14 cellular contexts compared by ENCODE assay signal in genomic region chr10:8044331-8044907, GRCh38. TPM values are rescaled to one million over a fixed set of nuclear protein-coding genes. Genes with fewer than 3 reads are reported as not detected.
DNase-seq lines count a peak whose midpoint lies in the region; ATAC-seq and TF ChIP-seq lines count a peak whose summit lies in the region.
"Had no signal": no experiment of that assay in that cellular context is flagged by ENCODE, and none has a peak within 500 bp of the region (broad histone marks: within the 10 kb centered on the region; RNA-seq: fewer than 3 reads in every experiment).

No MANE protein-coding gene starts in this region.

- peaks cover 100% of the 10 kb centered on the region for H3K27me3 ChIP-seq in HUES64 (ENCODE audit: insufficient read depth, low read length)
- peaks cover 72% of the 10 kb centered on the region for H3K27me3 ChIP-seq in rectal smooth muscle tissue (ENCODE audit: control insufficient read depth, insufficient read depth, low read length)

- H3K27ac ChIP-seq in HUES64 (ENCODE audit: low read depth, low read length) (no peak overlapping the region), rectal smooth muscle tissue (ENCODE audit: low read depth, low read length) (no peak overlapping the region)
- H3K27ac ChIP-seq: A549 had no signal

- H3K36me3 Mint-ChIP-seq in T-helper 1 cell treated with Interleukin-12 subunit alpha and Interleukin-12 subunit beta and Interleukin-4 antibody, amounts not matched to agents 30 μg/mL and 1 μg/mL, for 36 hours (ENCODE audit: low read depth): peaks cover 7% of the 10 kb centered on the region
- H3K36me3 Mint-ChIP-seq in endothelial cell (ENCODE audit: low read depth, unreplicated experiment): no peaks in the 10 kb centered on the region

- TF ChIP-seq CTCF in endothelial cell (IDR thresholded peaks at IDR 0.05; ENCODE audit: unreplicated experiment): no peak

- H3K4me1 ChIP-seq in HUES64 (ENCODE audit: insufficient read depth, low read length) (peaks cover 53% of the 10 kb centered on the region), rectal smooth muscle tissue (ENCODE audit: control insufficient read depth, insufficient read depth, low read length) (no peaks in the 10 kb centered on the region)

- H3K36me3 ChIP-seq in HUES64 (ENCODE audit: insufficient read depth, low read length) (no peaks in the 10 kb centered on the region), rectal smooth muscle tissue (ENCODE audit: control insufficient read depth, insufficient read depth, low read length) (no peaks in the 10 kb centered on the region)

- H3K4me3 ChIP-seq in HUES64 (ENCODE audit: low read length) (peak overlapping the region; percentile 52), rectal smooth muscle tissue (ENCODE audit: low read length) (peak overlapping the region; percentile 0)
- H3K4me3 ChIP-seq: A549 had no signal

- DNase-seq in T-helper 1 cell: no peak
- no peak for DNase-seq in endothelial cell (ENCODE audit: low spot score)
- DNase-seq in NOMO-1 (lab: John Stamatoyannopoulos, UW; ENCODE audit: unreplicated experiment in 2 of 2): no peak
- no peak for DNase-seq in stimulated activated CD4-positive, alpha-beta T cell treated with anti-CD3 and anti-CD28 coated beads, Interleukin-12 subunit alpha, Interleukin-12 subunit beta, amount 100 ng/mL, for 4 hours
- DNase-seq: activated T-cell treated with anti-CD3 and anti-CD28 coated beads, Interleukin-2, amount 50 U/mL, for 4 hours; left ventricle myocardium superior; NCI-H187; T-helper 9 cell had no signal

- no peaks in the 10 kb centered on the region for H3K9me3 Mint-ChIP-seq in T-helper 1 cell treated with Interleukin-12 subunit alpha and Interleukin-12 subunit beta and Interleukin-4 antibody, amounts not matched to agents 30 μg/mL and 1 μg/mL, for 36 hours
- no peaks in the 10 kb centered on the region for H3K9me3 Mint-ChIP-seq in endothelial cell (ENCODE audit: unreplicated experiment)

- H3K4me1 Mint-ChIP-seq in T-helper 1 cell treated with Interleukin-12 subunit alpha and Interleukin-12 subunit beta and Interleukin-4 antibody, amounts not matched to agents 30 μg/mL and 1 μg/mL, for 36 hours (ENCODE audit: low read depth): peaks cover 49% of the 10 kb centered on the region
- peaks cover 69% of the 10 kb centered on the region for H3K4me1 Mint-ChIP-seq in endothelial cell (ENCODE audit: unreplicated experiment)

- H3K9ac ChIP-seq in HUES64 (ENCODE audit: low read depth, low read length) (no peak overlapping the region), rectal smooth muscle tissue (ENCODE audit: low read length) (no peak overlapping the region)

- H3K27me3 Mint-ChIP-seq in T-helper 1 cell treated with Interleukin-12 subunit alpha and Interleukin-12 subunit beta and Interleukin-4 antibody, amounts not matched to agents 30 μg/mL and 1 μg/mL, for 36 hours (ENCODE audit: low read depth): peaks cover 99% of the 10 kb centered on the region
- peaks cover 47% of the 10 kb centered on the region for H3K27me3 Mint-ChIP-seq in endothelial cell (ENCODE audit: unreplicated experiment)

- no peak for ATAC-seq in HG02623 (IDR thresholded peaks at IDR 0.05; ENCODE audit: unreplicated experiment)
- ATAC-seq: A549, left ventricle myocardium superior had no signal

- peak overlapping the region; percentile 78 for H3K27ac Mint-ChIP-seq in T-helper 1 cell treated with Interleukin-12 subunit alpha and Interleukin-12 subunit beta and Interleukin-4 antibody, amounts not matched to agents 30 μg/mL and 1 μg/mL, for 36 hours
- no peak overlapping the region for H3K27ac Mint-ChIP-seq in endothelial cell (ENCODE audit: unreplicated experiment)

- 2% methylated on average over 9 of the region's 12 CpGs for WGBS in HUES64

- no peaks in the 10 kb centered on the region for H3K9me3 ChIP-seq in HUES64 (ENCODE audit: insufficient read depth, low read depth, low read length)
- H3K9me3 ChIP-seq: A549 had no signal

- peak overlapping the region; percentile 46 for H3K4me3 Mint-ChIP-seq in T-helper 1 cell treated with Interleukin-12 subunit alpha and Interleukin-12 subunit beta and Interleukin-4 antibody, amounts not matched to agents 30 μg/mL and 1 μg/mL, for 36 hours
- peak overlapping the region; percentile 73 for H3K4me3 Mint-ChIP-seq in endothelial cell (ENCODE audit: unreplicated experiment)

RNA-seq across cellular contexts. Expression of gene GATA3, which starts 10.1 kb away (rescaled TPM):
- polyA plus RNA-seq in HUES64 (2013, experiment 1 of 2): 1.3 TPM
- polyA plus RNA-seq in HUES64 (2013, experiment 2 of 2): 1.6 TPM
- 70.9 TPM for total RNA-seq in endothelial cell (ENCODE audit: unreplicated experiment)
- total RNA-seq: fibroblast of villous mesenchyme had no signal
